Comparison of ENCODE assay signal across 26 cellular contexts in the genomic region with DNA sequence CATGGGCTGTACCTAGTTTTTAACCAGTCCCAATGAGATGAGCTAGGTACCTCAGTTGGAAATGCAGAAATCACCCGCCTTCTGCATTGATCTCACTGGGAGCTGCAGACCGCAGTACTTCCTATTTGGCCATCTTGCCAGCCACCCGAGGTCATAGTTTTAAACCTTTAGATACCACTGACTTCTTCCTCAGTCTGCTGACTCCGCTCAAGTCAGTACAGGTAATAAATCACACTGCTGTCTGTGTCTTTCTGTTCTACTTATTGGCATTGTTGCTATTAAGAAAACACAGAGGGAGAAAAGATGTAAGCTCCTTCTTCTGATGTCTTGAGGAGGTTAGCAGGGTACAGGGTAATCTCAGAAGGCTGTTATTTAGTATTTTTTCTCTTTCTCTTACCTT.
"Had no signal": no experiment of that assay in that cellular context is flagged by ENCODE, and none has a peak within 500 bp of the region (broad histone marks: within the 10 kb centered on the region; RNA-seq: fewer than 3 reads in every experiment).

No MANE protein-coding gene starts in this region.

- FAIRE-seq: endothelial cell of umbilical vein, islet of Langerhans had no signal

- ATAC-seq: foreskin keratinocyte; gastroesophageal sphincter; heart left ventricle; left cardiac atrium; left lung; naive thymus-derived CD8-positive, alpha-beta T cell; right cardiac atrium; stimulated activated memory B cell treated with anti-CD40 and anti-IgM and Interleukin-4, amounts not matched to agents 10 μg/mL and 1 μg/mL and 100 μg/mL, for 72 hours had no signal

- H3K4me1 ChIP-seq: colonic mucosa, esophagus muscularis mucosa, gastroesophageal sphincter, heart left ventricle, left lung, prostate gland, sigmoid colon, tibial nerve, upper lobe of left lung, uterus had no signal

- H3K36me3 ChIP-seq: colonic mucosa, esophagus muscularis mucosa, gastroesophageal sphincter, heart left ventricle, left lung, prostate gland, sigmoid colon, spleen, thoracic aorta, tibial nerve, upper lobe of left lung, uterus had no signal

- H3K27me3 ChIP-seq: colonic mucosa, esophagus muscularis mucosa, foreskin keratinocyte, gastroesophageal sphincter, heart left ventricle, hepatocyte, left lung, sigmoid colon, spleen, tibial nerve, upper lobe of left lung, uterus had no signal

- H3K4me1 Mint-ChIP-seq: nephron progenitor cell had no signal

- H3K27ac ChIP-seq: colonic mucosa, esophagus muscularis mucosa, foreskin keratinocyte, gastroesophageal sphincter, heart left ventricle, hepatocyte, left lung, prostate gland, sigmoid colon, spleen, thoracic aorta, tibial nerve, upper lobe of left lung, uterus had no signal

- H2AFZ ChIP-seq: hepatocyte had no signal

- H3K79me2 ChIP-seq: hepatocyte had no signal

- H3K27ac Mint-ChIP-seq: dendritic cell treated with granulocyte-macrophage colony-stimulating factor and Interleukin-4, amounts not matched to agents 40 ng/mL and 50 ng/mL, for 4 days; naive thymus-derived CD8-positive, alpha-beta T cell; nephron progenitor cell; stimulated activated memory B cell treated with anti-CD40 and anti-IgM and Interleukin-4, amounts not matched to agents 10 μg/mL and 1 μg/mL and 100 μg/mL, for 72 hours; stimulated activated naive CD8-positive, alpha-beta T cell treated with anti-CD3 and anti-CD28 coated beads, Interleukin-15, Interleukin-2, amounts not matched to agents 100 ng/mL and 50 ng/mL, for 24 hours had no signal

- H3K4me3 ChIP-seq: colonic mucosa, esophagus muscularis mucosa, gastroesophageal sphincter, heart left ventricle, hepatocyte, left lung, prostate gland, sigmoid colon, spleen, thoracic aorta, tibial nerve, upper lobe of left lung, uterus had no signal

- H3K9me3 ChIP-seq: colonic mucosa, prostate gland, sigmoid colon, thoracic aorta, upper lobe of left lung, uterus had no signal

- H3K27me3 Mint-ChIP-seq: dendritic cell treated with granulocyte-macrophage colony-stimulating factor and Interleukin-4, amounts not matched to agents 40 ng/mL and 50 ng/mL, for 4 days; stimulated activated memory B cell treated with anti-CD40 and anti-IgM and Interleukin-4, amounts not matched to agents 10 μg/mL and 1 μg/mL and 100 μg/mL, for 72 hours; stimulated activated naive CD8-positive, alpha-beta T cell treated with anti-CD3 and anti-CD28 coated beads, Interleukin-15, Interleukin-2, amounts not matched to agents 100 ng/mL and 50 ng/mL, for 24 hours had no signal

- H3K4me2 ChIP-seq: hepatocyte had no signal

- DNase-seq: colonic mucosa; effector CD8-positive, alpha-beta T cell; foreskin keratinocyte; heart left ventricle; left cardiac atrium; left lung; naive thymus-derived CD8-positive, alpha-beta T cell; nephron progenitor cell; nucleus accumbens; right cardiac atrium; sigmoid colon; spleen; stimulated activated CD4-positive, alpha-beta T cell treated with anti-CD3 and anti-CD28 coated beads, Interleukin-4, amount 100 ng/mL, for 4 hours; upper lobe of left lung; uterus had no signal

- H3K4me3 Mint-ChIP-seq: dendritic cell treated with granulocyte-macrophage colony-stimulating factor and Interleukin-4, amounts not matched to agents 40 ng/mL and 50 ng/mL, for 4 days; naive thymus-derived CD8-positive, alpha-beta T cell; nephron progenitor cell; stimulated activated memory B cell treated with anti-CD40 and anti-IgM and Interleukin-4, amounts not matched to agents 10 μg/mL and 1 μg/mL and 100 μg/mL, for 72 hours; stimulated activated naive CD8-positive, alpha-beta T cell treated with anti-CD3 and anti-CD28 coated beads, Interleukin-15, Interleukin-2, amounts not matched to agents 100 ng/mL and 50 ng/mL, for 24 hours had no signal
